Comparison of ENCODE assay signal across 19 cellular contexts in the genomic region with DNA sequence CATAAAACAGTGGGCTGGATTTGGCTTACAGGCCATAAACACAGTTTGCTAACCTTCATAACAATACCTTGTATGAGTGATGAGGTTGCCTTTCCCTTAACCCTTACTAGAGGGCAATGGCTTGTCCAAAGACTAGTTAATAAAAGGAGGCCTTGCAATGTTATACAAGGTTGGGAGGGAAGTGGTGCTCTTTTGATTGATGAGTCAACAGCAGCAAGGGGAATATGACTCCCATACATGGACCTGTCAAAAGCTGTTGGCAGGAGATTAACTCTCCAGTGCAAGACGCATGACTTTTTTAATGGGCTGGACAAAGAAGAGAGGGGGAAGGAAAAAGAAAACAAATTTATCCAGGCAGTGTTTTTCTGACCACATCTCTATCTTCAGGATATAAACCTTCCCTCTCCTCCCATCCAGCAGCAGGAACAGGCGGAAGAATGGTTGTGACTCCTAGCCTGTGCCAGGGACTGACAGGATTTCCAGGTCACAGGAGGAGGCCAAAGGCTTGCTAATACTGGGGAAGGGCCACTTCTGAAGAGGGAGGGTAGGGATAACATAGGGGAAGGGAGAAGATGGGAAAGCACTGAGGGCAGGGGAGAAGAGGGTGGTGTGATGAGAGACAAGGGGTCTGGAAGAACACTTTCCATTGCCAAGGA. TPM values are rescaled to one million over a fixed set of nuclear protein-coding genes. Genes with fewer than 3 reads are reported as not detected.
DNase-seq lines count a peak whose midpoint lies in the region; ATAC-seq and TF ChIP-seq lines count a peak whose summit lies in the region.
"Had no signal": no experiment of that assay in that cellular context is flagged by ENCODE, and none has a peak within 500 bp of the region (broad histone marks: within the 10 kb centered on the region; RNA-seq: fewer than 3 reads in every experiment).

No MANE protein-coding gene starts in this region.

- H3K27ac Mint-ChIP-seq in endothelial cell (ENCODE audit: unreplicated experiment), result peak overlapping the region; percentile 9
- peak overlapping the region; percentile 62 for H3K27ac Mint-ChIP-seq in nephron progenitor cell
- H3K27ac Mint-ChIP-seq: activated CD8-positive, alpha-beta T cell treated with anti-CD3 and anti-CD28 coated beads for 36 hours; natural killer cell; T-helper 1 cell treated with Interleukin-12 subunit alpha and Interleukin-12 subunit beta and Interleukin-4 antibody, amounts not matched to agents 30 μg/mL and 1 μg/mL, for 36 hours had no signal

- intact Hi-C loops in posterior vena cava (cut with DNase I), result no loop called here

- peak; percentile 3 for DNase-seq in GM04504 (ENCODE audit: low read depth)
- DNase-seq in NCI-H2196 treated with DMSO at 0.1 percent for 48 hours (lab: John Stamatoyannopoulos, UW; ENCODE audit: unreplicated experiment), result peak; percentile 29
- no peak for DNase-seq in endothelial cell (ENCODE audit: low spot score)
- DNase-seq in nephron progenitor cell, result no peak
- DNase-seq in posterior vena cava (ENCODE audit: low spot score), result no peak
- DNase-seq in SK-N-DZ (ENCODE audit: low spot score), result no peak
- DNase-seq: activated CD8-positive, alpha-beta T cell treated with anti-CD3 and anti-CD28 coated beads for 36 hours; activated gamma-delta T cell treated with Interleukin-2 at 50 U/mL for 16 hours; foreskin melanocyte; GDM1; kidney; natural killer cell; small intestine; substantia nigra had no signal

- H3K4me3 Mint-ChIP-seq in endothelial cell (ENCODE audit: unreplicated experiment), result no peak overlapping the region
- no peak overlapping the region for H3K4me3 Mint-ChIP-seq in nephron progenitor cell
- H3K4me3 Mint-ChIP-seq: activated CD8-positive, alpha-beta T cell treated with anti-CD3 and anti-CD28 coated beads for 36 hours; natural killer cell; T-helper 1 cell treated with Interleukin-12 subunit alpha and Interleukin-12 subunit beta and Interleukin-4 antibody, amounts not matched to agents 30 μg/mL and 1 μg/mL, for 36 hours had no signal

- H3K9me3 Mint-ChIP-seq in endothelial cell (ENCODE audit: unreplicated experiment) (no peaks in the 10 kb centered on the region), nephron progenitor cell (no peaks in the 10 kb centered on the region)
- H3K9me3 Mint-ChIP-seq: activated CD8-positive, alpha-beta T cell treated with anti-CD3 and anti-CD28 coated beads for 36 hours; natural killer cell; T-helper 1 cell treated with Interleukin-12 subunit alpha and Interleukin-12 subunit beta and Interleukin-4 antibody, amounts not matched to agents 30 μg/mL and 1 μg/mL, for 36 hours had no signal

- H3K4me1 Mint-ChIP-seq in endothelial cell (ENCODE audit: unreplicated experiment) (peaks cover 14% of the 10 kb centered on the region), nephron progenitor cell (peaks cover 25% of the 10 kb centered on the region)
- H3K4me1 Mint-ChIP-seq: natural killer cell had no signal

- peaks cover 1% of the 10 kb centered on the region for H3K27me3 Mint-ChIP-seq in endothelial cell (ENCODE audit: unreplicated experiment)
- peaks cover 4% of the 10 kb centered on the region for H3K27me3 Mint-ChIP-seq in nephron progenitor cell (ENCODE audit: low read depth, poor library complexity)
- H3K27me3 Mint-ChIP-seq: activated CD8-positive, alpha-beta T cell treated with anti-CD3 and anti-CD28 coated beads for 36 hours had no signal

- ATAC-seq in HG02759 (IDR thresholded peaks at IDR 0.05; ENCODE audit: unreplicated experiment), result no peak
- ATAC-seq in GM18511 (IDR thresholded peaks at IDR 0.05; ENCODE audit: unreplicated experiment), result no peak
- ATAC-seq: activated CD8-positive, alpha-beta T cell treated with anti-CD3 and anti-CD28 coated beads for 36 hours; natural killer cell had no signal

- no peaks in the 10 kb centered on the region for H3K36me3 Mint-ChIP-seq in endothelial cell (ENCODE audit: low read depth, unreplicated experiment)
- H3K36me3 Mint-ChIP-seq in nephron progenitor cell (ENCODE audit: low read depth), result no peaks in the 10 kb centered on the region
- H3K36me3 Mint-ChIP-seq: natural killer cell had no signal

- TF ChIP-seq CTCF in endothelial cell (IDR thresholded peaks at IDR 0.05; ENCODE audit: unreplicated experiment), result no peak
- no peak for TF ChIP-seq CTCF in nephron progenitor cell (IDR thresholded peaks at IDR 0.05)

RNA-seq across cellular contexts. Expression of gene ARL14, which starts 35.2 kb away (rescaled TPM):
- total RNA-seq in endothelial cell (ENCODE audit: unreplicated experiment), result not detected
- not detected for total RNA-seq in posterior vena cava
- not detected in 2 replicates for polyA plus RNA-seq in SK-N-DZ (2014; cell fraction: cytosol; rRNA removed)
- polyA plus RNA-seq in SK-N-DZ (2014; cell fraction: nucleus; rRNA removed), result not detected in 2 replicates
- total RNA-seq: activated CD8-positive, alpha-beta T cell treated with anti-CD3 and anti-CD28 coated beads for 36 hours; cerebellum; LHCN-M2; natural killer cell had no signal

Comparison
In these comparisons a context has a peak if more than half of its experiments do, and no peak if none do; other contexts are left out.
1. DNase-seq: peak in GM04504 (single experiment) and NCI-H2196 treated with DMSO at 0.1 percent for 48 hours (single experiment); none in endothelial cell (single experiment), nephron progenitor cell (single experiment), posterior vena cava (single experiment) and SK-N-DZ (single experiment).